Comparison of ENCODE assay signal across 13 cellular contexts in the genomic region with DNA sequence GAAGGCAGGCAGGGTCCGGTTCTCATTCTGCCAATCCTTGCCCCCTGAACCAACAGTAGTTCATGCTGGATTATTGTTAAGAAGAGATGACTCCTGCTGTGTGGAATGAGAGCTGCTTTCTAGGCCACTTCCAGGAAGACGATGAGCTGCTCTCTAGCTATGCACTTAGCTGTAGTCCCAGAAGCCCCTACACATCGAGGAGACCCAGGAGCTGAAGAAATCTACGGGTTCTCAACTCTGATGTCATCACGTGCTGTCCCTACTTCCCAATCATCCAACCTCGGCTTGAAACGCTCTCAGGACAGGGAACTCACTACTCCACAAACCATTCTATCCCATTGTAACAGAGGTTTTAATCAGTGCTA. TPM values are rescaled to one million over a fixed set of nuclear protein-coding genes. Genes with fewer than 3 reads are reported as not detected.
DNase-seq lines count a peak whose midpoint lies in the region; ATAC-seq and TF ChIP-seq lines count a peak whose summit lies in the region.
"Had no signal": no experiment of that assay in that cellular context is flagged by ENCODE, and none has a peak within 500 bp of the region (broad histone marks: within the 10 kb centered on the region; RNA-seq: fewer than 3 reads in every experiment).

No MANE protein-coding gene starts in this region.

- H3K9me3 Mint-ChIP-seq in endothelial cell (ENCODE audit: unreplicated experiment) (no peaks in the 10 kb centered on the region), CD14-positive monocyte (peaks cover 0 to 2% (median 0%) of the 10 kb centered on the region in 7 donors)
- H3K9me3 Mint-ChIP-seq: dendritic cell treated with granulocyte-macrophage colony-stimulating factor and Interleukin-4, amounts not matched to agents 40 ng/mL and 50 ng/mL, for 4 days had no signal

- H3K4me3 ChIP-seq in cardiac muscle cell (no peak overlapping the region), rectal smooth muscle tissue (ENCODE audit: low read length) (no peak overlapping the region)
- H3K4me3 ChIP-seq: skin epidermis had no signal

- H3K4me1 Mint-ChIP-seq in endothelial cell (ENCODE audit: unreplicated experiment), result peaks cover 8% of the 10 kb centered on the region
- peaks cover 10% of the 10 kb centered on the region for H3K4me1 Mint-ChIP-seq in CD14-positive monocyte

- H3K27me3 Mint-ChIP-seq in endothelial cell (ENCODE audit: unreplicated experiment), result peaks cover 2% of the 10 kb centered on the region
- H3K27me3 Mint-ChIP-seq in CD14-positive monocyte (ENCODE audit: low read depth in 3 of 3), result peaks cover 2 to 9% (median 4%) of the 10 kb centered on the region in 3 donors

- H3K27ac ChIP-seq in cardiac muscle cell (peak overlapping the region; percentile 67), rectal smooth muscle tissue (ENCODE audit: low read depth, low read length) (peak overlapping the region; percentile 72)

- intact Hi-C loops in CD14-positive monocyte (cut with micrococcal nuclease), result no loop called here

- peaks cover 19% of the 10 kb centered on the region for H3K4me1 ChIP-seq in cardiac muscle cell (ENCODE audit: low read depth)
- H3K4me1 ChIP-seq in rectal smooth muscle tissue (ENCODE audit: control insufficient read depth, insufficient read depth, low read length), result peaks cover 6% of the 10 kb centered on the region

- POLR2A ChIA-PET in GM10248 (lab: Yijun Ruan, JAX), result no interaction called here

- H3K36me3 Mint-ChIP-seq in endothelial cell (ENCODE audit: low read depth, unreplicated experiment) (no peaks in the 10 kb centered on the region), CD14-positive monocyte (no peaks in the 10 kb centered on the region)

- DNase-seq in EL (peak; percentile 86), cardiac muscle cell (ENCODE audit: low read depth in 1 of 2, low spot score in 1 of 2) (peak in 1 of 2 donors; percentile 69), endothelial cell (ENCODE audit: low spot score) (no peak), GM10248 (ENCODE audit: extremely low spot score) (no peak), CD14-positive monocyte (ENCODE audit: low spot score) (no peak), NCI-H2227 treated with DMSO at 0.1 percent for 48 hours (lab: John Stamatoyannopoulos, UW) (no peak)
- DNase-seq: activated CD4-positive, alpha-beta T cell treated with anti-CD3 and anti-CD28 coated beads, Interleukin-2, amount 50 U/mL, for 1 hour; activated gamma-delta T cell treated with Interleukin-2 at 50 U/mL for 16 hours; NK-92 treated with Interleukin-12 subunit alpha and Interleukin-12 subunit beta, amount 100 ng/mL, for 24 hours had no signal

- H3K4me3 Mint-ChIP-seq in endothelial cell (ENCODE audit: unreplicated experiment), result no peak overlapping the region
- H3K4me3 Mint-ChIP-seq in CD14-positive monocyte, result no peak overlapping the region
- H3K4me3 Mint-ChIP-seq: dendritic cell treated with granulocyte-macrophage colony-stimulating factor and Interleukin-4, amounts not matched to agents 40 ng/mL and 50 ng/mL, for 4 days had no signal

- H3K9me3 ChIP-seq in cardiac muscle cell (ENCODE audit: low read depth), result no peaks in the 10 kb centered on the region

- peak; percentile 88 for ATAC-seq in SK-N-SH treated with all-trans-retinoic acid at 6 μM for 48 hours

- H3K27ac Mint-ChIP-seq in endothelial cell (ENCODE audit: unreplicated experiment) (no peak overlapping the region), CD14-positive monocyte (no peak overlapping the region)
- H3K27ac Mint-ChIP-seq: dendritic cell treated with granulocyte-macrophage colony-stimulating factor and Interleukin-4, amounts not matched to agents 40 ng/mL and 50 ng/mL, for 4 days had no signal

- TF ChIP-seq CTCF in cardiac muscle cell (IDR thresholded peaks at IDR 0.05; ENCODE audit: low read depth, low read length), result no peak
- TF ChIP-seq CTCF in endothelial cell (IDR thresholded peaks at IDR 0.05; ENCODE audit: unreplicated experiment), result no peak
- TF ChIP-seq CTCF in GM10248 (IDR thresholded peaks at IDR 0.05; ENCODE audit: control extremely low read depth, extremely low read depth, low read depth, missing control alignments), result no peak
- no peak for TF ChIP-seq CTCF in CD14-positive monocyte (IDR thresholded peaks at IDR 0.05)

- CTCF ChIA-PET in GM10248 (lab: Yijun Ruan, JAX), result interaction anchor here (0.6 to 2.2 kb wide), 7 partner anchors 9 to 47 kb away, joined by 3 to 5 read pairs (median 4); no protein-coding TSS in a partner anchor

- H3K9ac ChIP-seq in rectal smooth muscle tissue (ENCODE audit: low read length), result no peak overlapping the region

- no peaks in the 10 kb centered on the region for H3K27me3 ChIP-seq in cardiac muscle cell
- no peaks in the 10 kb centered on the region for H3K27me3 ChIP-seq in rectal smooth muscle tissue (ENCODE audit: control insufficient read depth, insufficient read depth, low read length)

- no peaks in the 10 kb centered on the region for H3K36me3 ChIP-seq in cardiac muscle cell
- no peaks in the 10 kb centered on the region for H3K36me3 ChIP-seq in rectal smooth muscle tissue (ENCODE audit: control insufficient read depth, insufficient read depth, low read length)

TF ChIP-seq in SK-N-SH treated with all-trans-retinoic acid at 6 μM for 48 hours, 23 proteins besides CTCF, POLR2A, EP300 and RAD21:
- no peak for TF ChIP-seq ZFP30 (CRISPR knock-in tag; IDR thresholded peaks at IDR 0.05)
- no peak for TF ChIP-seq BACH2 (CRISPR knock-in tag; IDR thresholded peaks at IDR 0.05; ENCODE audit: borderline replicate concordance)
- TF ChIP-seq, protein P1, sequence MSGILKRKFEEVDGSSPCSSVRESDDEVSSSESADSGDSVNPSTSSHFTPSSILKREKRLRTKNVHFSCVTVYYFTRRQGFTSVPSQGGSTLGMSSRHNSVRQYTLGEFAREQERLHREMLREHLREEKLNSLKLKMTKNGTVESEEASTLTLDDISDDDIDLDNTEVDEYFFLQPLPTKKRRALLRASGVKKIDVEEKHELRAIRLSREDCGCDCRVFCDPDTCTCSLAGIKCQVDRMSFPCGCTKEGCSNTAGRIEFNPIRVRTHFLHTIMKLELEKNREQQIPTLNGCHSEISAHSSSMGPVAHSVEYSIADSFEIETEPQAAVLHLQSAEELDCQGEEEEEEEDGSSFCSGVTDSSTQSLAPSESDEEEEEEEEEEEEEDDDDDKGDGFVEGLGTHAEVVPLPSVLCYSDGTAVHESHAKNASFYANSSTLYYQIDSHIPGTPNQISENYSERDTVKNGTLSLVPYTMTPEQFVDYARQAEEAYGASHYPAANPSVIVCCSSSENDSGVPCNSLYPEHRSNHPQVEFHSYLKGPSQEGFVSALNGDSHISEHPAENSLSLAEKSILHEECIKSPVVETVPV (CRISPR knock-in tag; IDR thresholded peaks at IDR 0.05), result no peak
- TF ChIP-seq ARNTL (CRISPR knock-in tag; IDR thresholded peaks at IDR 0.05; ENCODE audit: borderline replicate concordance, low read depth), result no peak

RNA-seq across cellular contexts. Expression of gene EMP2, which starts 29.0 kb away (rescaled TPM):
- total RNA-seq in cardiac muscle cell (40.9 and 47.5 TPM in 2 replicates), endothelial cell (ENCODE audit: unreplicated experiment) (8.6 TPM)
- polyA plus RNA-seq in cardiac muscle cell (146 and 151 TPM in 2 replicates), CD14-positive monocyte (not detected)
